In the genomic region with DNA sequence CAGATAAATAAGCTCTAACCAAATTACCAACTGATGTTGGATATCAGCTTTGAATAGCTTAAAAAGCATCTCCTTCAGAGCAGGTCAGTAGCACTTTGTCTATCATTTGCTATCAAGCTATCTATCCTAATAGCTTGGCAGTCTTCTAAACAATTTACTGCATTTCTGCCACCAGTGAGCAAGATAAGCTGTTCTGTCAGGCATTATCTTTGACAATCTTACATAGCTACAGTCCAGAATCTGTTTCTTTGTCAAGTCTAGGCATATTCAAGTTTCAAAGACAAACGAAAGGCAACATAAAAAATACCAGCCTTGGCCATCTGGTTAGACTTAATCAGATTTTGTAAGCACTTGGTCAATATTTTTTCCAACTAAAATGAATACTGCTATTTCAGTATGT, we compare ENCODE assay signal across 25 cellular contexts. TPM values are rescaled to one million over a fixed set of nuclear protein-coding genes. Genes with fewer than 3 reads are reported as not detected.
"Had no signal": no experiment of that assay in that cellular context is flagged by ENCODE, and none has a peak within 500 bp of the region (broad histone marks: within the 10 kb centered on the region; RNA-seq: fewer than 3 reads in every experiment).

No MANE protein-coding gene starts in this region.

- H3K27ac Mint-ChIP-seq: naive thymus-derived CD4-positive, alpha-beta T cell; natural killer cell treated with Interleukin-12 subunit alpha and Interleukin-12 subunit beta and Interleukin-15 and Interleukin-18, amount 100 ng/mL, for 72 hours; neural progenitor cell; progenitor cell of endocrine pancreas; stimulated activated memory B cell treated with anti-CD40 and anti-IgM and Interleukin-4, amounts not matched to agents 10 μg/mL and 1 μg/mL and 100 μg/mL, for 72 hours; stimulated activated naive CD8-positive, alpha-beta T cell treated with anti-CD3 and anti-CD28 coated beads, Interleukin-15, amount 100 ng/mL, for 72 hours; type B pancreatic cell had no signal

- ATAC-seq: heart right ventricle; mucosa of descending colon; naive thymus-derived CD4-positive, alpha-beta T cell; natural killer cell treated with Interleukin-12 subunit alpha and Interleukin-12 subunit beta and Interleukin-15 and Interleukin-18, amount 100 ng/mL, for 72 hours; right cardiac atrium; sciatic nerve; stimulated activated memory B cell treated with anti-CD40 and anti-IgM and Interleukin-4, amounts not matched to agents 10 μg/mL and 1 μg/mL and 100 μg/mL, for 72 hours; stimulated activated naive CD8-positive, alpha-beta T cell treated with anti-CD3 and anti-CD28 coated beads, Interleukin-15, amount 100 ng/mL, for 72 hours had no signal

- H3K36me3 Mint-ChIP-seq: naive thymus-derived CD4-positive, alpha-beta T cell; natural killer cell treated with Interleukin-12 subunit alpha and Interleukin-12 subunit beta and Interleukin-15 and Interleukin-18, amount 100 ng/mL, for 72 hours; neural progenitor cell; stimulated activated memory B cell treated with anti-CD40 and anti-IgM and Interleukin-4, amounts not matched to agents 10 μg/mL and 1 μg/mL and 100 μg/mL, for 72 hours; type B pancreatic cell had no signal

- H3K4me3 ChIP-seq: heart right ventricle, hepatocyte, left ventricle myocardium inferior, lung, mucosa of descending colon, neural progenitor cell, skin epidermis, tibial nerve, uterus had no signal

- H3K4me3 Mint-ChIP-seq: naive thymus-derived CD4-positive, alpha-beta T cell; natural killer cell treated with Interleukin-12 subunit alpha and Interleukin-12 subunit beta and Interleukin-15 and Interleukin-18, amount 100 ng/mL, for 72 hours; neural progenitor cell; stimulated activated memory B cell treated with anti-CD40 and anti-IgM and Interleukin-4, amounts not matched to agents 10 μg/mL and 1 μg/mL and 100 μg/mL, for 72 hours; stimulated activated naive CD8-positive, alpha-beta T cell treated with anti-CD3 and anti-CD28 coated beads, Interleukin-15, amount 100 ng/mL, for 72 hours; type B pancreatic cell had no signal

- H3K27me3 ChIP-seq: neural progenitor cell, tibial nerve, uterus had no signal

- H3K9me3 Mint-ChIP-seq: naive thymus-derived CD4-positive, alpha-beta T cell; natural killer cell treated with Interleukin-12 subunit alpha and Interleukin-12 subunit beta and Interleukin-15 and Interleukin-18, amount 100 ng/mL, for 72 hours; neural progenitor cell; stimulated activated memory B cell treated with anti-CD40 and anti-IgM and Interleukin-4, amounts not matched to agents 10 μg/mL and 1 μg/mL and 100 μg/mL, for 72 hours; stimulated activated naive CD8-positive, alpha-beta T cell treated with anti-CD3 and anti-CD28 coated beads, Interleukin-15, amount 100 ng/mL, for 72 hours; type B pancreatic cell had no signal

- H3K36me3 ChIP-seq: heart right ventricle, left ventricle myocardium inferior, neural progenitor cell, neutrophil, tibial nerve, uterus had no signal

- H3K9me3 ChIP-seq: heart right ventricle, left ventricle myocardium inferior, mucosa of descending colon, neutrophil, tibial nerve, uterus had no signal

- DNase-seq: heart right ventricle; islet precursor cell; left ventricle myocardium inferior; midbrain; mucosa of descending colon; naive thymus-derived CD4-positive, alpha-beta T cell; occipital lobe; right cardiac atrium; stimulated activated CD4-positive, alpha-beta T cell treated with anti-CD3 and anti-CD28 coated beads, Interleukin-4, amount 100 ng/mL, for 24 hours; stimulated activated CD8-positive, alpha-beta memory T cell treated with anti-CD3 and anti-CD28 coated beads, Interleukin-4, amount 100 ng/mL, for 48 hours; stimulated activated naive CD4-positive, alpha-beta T cell treated with Interleukin-2 at 50 U/mL for 16 hours; stimulated activated naive CD8-positive, alpha-beta T cell treated with anti-CD3 and anti-CD28 coated beads, Interleukin-15, amount 100 ng/mL, for 72 hours; substantia nigra; uterus had no signal

- H3K4me1 ChIP-seq: uterus had no signal

RNA-seq across cellular contexts. Expression of gene ARMH4, which starts 5.6 kb away (rescaled TPM):
- total RNA-seq: naive thymus-derived CD4-positive, alpha-beta T cell; natural killer cell treated with Interleukin-12 subunit alpha and Interleukin-12 subunit beta and Interleukin-15 and Interleukin-18, amount 100 ng/mL, for 72 hours had no signal
